In the genomic region with DNA sequence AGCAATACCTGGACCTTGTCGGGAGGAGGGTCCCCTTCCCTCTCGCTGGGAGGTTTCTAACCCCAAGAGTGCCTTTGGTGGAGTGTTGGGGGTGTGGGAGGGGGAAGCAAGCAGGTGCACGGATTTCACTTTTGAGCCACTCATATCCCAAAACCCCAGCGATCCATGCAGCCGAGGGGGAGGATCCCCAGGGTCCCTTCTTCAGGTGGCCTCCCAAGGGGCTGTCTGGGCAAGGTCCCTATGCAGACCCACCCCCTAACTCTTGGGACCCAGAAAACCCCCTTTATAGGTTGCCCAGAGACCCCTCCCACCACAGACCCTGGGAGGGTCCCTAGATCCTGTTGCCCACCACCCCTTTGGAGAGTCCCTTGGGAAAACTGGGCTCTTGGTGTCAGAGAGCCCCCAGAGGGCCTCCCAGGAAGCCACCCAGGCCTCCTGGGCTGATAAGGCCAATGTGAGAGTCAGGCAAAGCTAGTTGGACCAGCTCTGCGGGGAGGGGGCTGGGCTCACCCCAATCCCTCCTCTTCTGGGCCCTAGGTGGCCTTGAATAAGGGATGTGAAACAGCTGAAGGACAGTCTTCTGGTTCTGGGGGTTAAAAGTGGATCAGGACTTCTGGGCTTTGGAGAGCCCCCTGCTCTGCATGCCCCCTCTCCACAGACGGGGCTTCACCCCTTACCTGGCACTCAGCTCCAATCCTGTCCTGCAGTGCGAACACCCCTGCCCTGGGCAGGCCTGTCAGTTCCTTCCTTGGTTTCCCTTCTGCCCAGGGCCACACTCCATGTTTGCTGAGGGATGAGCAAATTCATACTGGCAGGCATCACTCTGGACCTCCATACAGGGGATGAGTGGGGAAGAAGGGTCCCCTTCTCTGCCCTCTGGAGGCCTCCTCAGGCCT, we compare ENCODE assay signal across 9 cellular contexts. TPM values are rescaled to one million over a fixed set of nuclear protein-coding genes. Genes with fewer than 3 reads are reported as not detected.
DNase-seq lines count a peak whose midpoint lies in the region; ATAC-seq and TF ChIP-seq lines count a peak whose summit lies in the region.
"Had no signal": no experiment of that assay in that cellular context is flagged by ENCODE, and none has a peak within 500 bp of the region (broad histone marks: within the 10 kb centered on the region; RNA-seq: fewer than 3 reads in every experiment).

No MANE protein-coding gene starts in this region.

- H3K36me3 ChIP-seq in cardiac muscle cell (no peaks in the 10 kb centered on the region), ectodermal cell (ENCODE audit: control insufficient read depth, insufficient read depth, low read length) (no peaks in the 10 kb centered on the region), muscle layer of duodenum (ENCODE audit: control insufficient read depth in 1 of 2, insufficient read depth in 2 of 2, low read length in 2 of 2) (no peaks in the 10 kb centered on the region), urinary bladder (ENCODE audit: insufficient read depth) (no peaks in the 10 kb centered on the region)

- H3K27me3 ChIP-seq in cardiac muscle cell (peaks cover 20% of the 10 kb centered on the region), ectodermal cell (ENCODE audit: control insufficient read depth, insufficient read depth, low read length, poor library complexity, severe bottlenecking) (peaks cover 73% of the 10 kb centered on the region), muscle layer of duodenum (ENCODE audit: low read depth, low read length) (no peaks in the 10 kb centered on the region)

- H3K4me1 ChIP-seq in cardiac muscle cell (ENCODE audit: low read depth) (peaks cover 5% of the 10 kb centered on the region), ectodermal cell (ENCODE audit: control insufficient read depth, insufficient read depth, low read length) (peaks cover 7% of the 10 kb centered on the region), muscle layer of duodenum (ENCODE audit: control insufficient read depth in 1 of 2, insufficient read depth in 2 of 2, low read length in 2 of 2) (peaks cover 9 to 25% of the 10 kb centered on the region in 2 donors), urinary bladder (ENCODE audit: insufficient read depth) (no peaks in the 10 kb centered on the region)

- H3K27ac ChIP-seq in cardiac muscle cell: no peak overlapping the region
- H3K27ac ChIP-seq in ectodermal cell (ENCODE audit: insufficient read depth, low read depth, low read length, poor library complexity, severe bottlenecking): no peak overlapping the region
- peak overlapping the region; percentile 51 for H3K27ac ChIP-seq in muscle layer of duodenum (ENCODE audit: low read length)
- H3K27ac ChIP-seq in urinary bladder (ENCODE audit: low read depth): peak overlapping the region; percentile 89

- ATAC-seq in Right ventricle myocardium inferior (no peak), GM21526 (IDR thresholded peaks at IDR 0.05; ENCODE audit: low FRiP score, unreplicated experiment) (no peak)

- H3K4me3 ChIP-seq in cardiac muscle cell (peak overlapping the region; percentile 46), ectodermal cell (ENCODE audit: insufficient read depth, low read depth, low read length) (peak overlapping the region; percentile 62), muscle layer of duodenum (ENCODE audit: low read depth in 1 of 2, low read length in 2 of 2) (peak overlapping the region; percentile 56 to 73), urinary bladder (ENCODE audit: low read depth, low read length) (peak overlapping the region; percentile 74)

- TF ChIP-seq CTCF in cardiac muscle cell (IDR thresholded peaks at IDR 0.05; ENCODE audit: low read depth, low read length): no peak

- DNase-seq in cardiac muscle cell (ENCODE audit: low read depth in 1 of 2, low spot score in 1 of 2) (no peak), Right ventricle myocardium inferior (ENCODE audit: missing footprints) (no peak), NCI-H1092 (lab: John Stamatoyannopoulos, UW) (no peak), NCI-H345 treated with DMSO at 0.1 percent for 48 hours (lab: John Stamatoyannopoulos, UW; ENCODE audit: unreplicated experiment) (no peak)

- H3K9me3 ChIP-seq in cardiac muscle cell (ENCODE audit: low read depth): no peaks in the 10 kb centered on the region
- no peaks in the 10 kb centered on the region for H3K9me3 ChIP-seq in ectodermal cell (ENCODE audit: control insufficient read depth, low read length)
- H3K9me3 ChIP-seq in muscle layer of duodenum (ENCODE audit: control insufficient read depth in 1 of 2, low read length in 2 of 2): no peaks in the 10 kb centered on the region

- WGBS in ectodermal cell, 2 experiments: 57 to 63% methylated on average over 8 of the region's 8 CpGs
- 37% methylated on average over 8 of the region's 8 CpGs for WGBS in urinary bladder

- intact Hi-C loops in Right ventricle myocardium inferior (cut with DNase I): no loop called here

RNA-seq across cellular contexts. Expression of a gene that starts 0.9 kb away (rescaled TPM):
- 28.2 and 29.1 TPM in 2 replicates for total RNA-seq in cardiac muscle cell
- polyA plus RNA-seq in cardiac muscle cell: 21.0 and 26.4 TPM in 2 replicates
- total RNA-seq in Right ventricle myocardium inferior: 10.7 TPM
- 29.4 TPM for polyA plus RNA-seq in ectodermal cell (2013, experiment 1 of 4)
- polyA plus RNA-seq in ectodermal cell (2013, experiment 2 of 4): 27.7 TPM
- polyA plus RNA-seq in ectodermal cell (2013, experiment 3 of 4): 31.8 TPM
- 33.0 TPM for polyA plus RNA-seq in ectodermal cell (2013, experiment 4 of 4)
- 14.6 TPM for total RNA-seq in urinary bladder
- 34.9 TPM for polyA plus RNA-seq in urinary bladder

RNA-seq across cellular contexts. Expression of a gene that starts 8.6 kb away (rescaled TPM):
- total RNA-seq in cardiac muscle cell (0.11 and 0.15 TPM in 2 replicates), Right ventricle myocardium inferior (0.08 TPM), urinary bladder (0.42 TPM)
- polyA plus RNA-seq in cardiac muscle cell (0.57 TPM in 1 of 2 replicates, not detected in the other), urinary bladder (0.29 TPM)
- 3.1 TPM for polyA plus RNA-seq in ectodermal cell (2013, experiment 1 of 4)
- polyA plus RNA-seq in ectodermal cell (2013, experiment 2 of 4): 2.9 TPM
- 3.4 TPM for polyA plus RNA-seq in ectodermal cell (2013, experiment 3 of 4)
- 3.3 TPM for polyA plus RNA-seq in ectodermal cell (2013, experiment 4 of 4)
- total RNA-seq: Daoy had no signal

RNA-seq across cellular contexts. Expression of a gene that starts 39.8 kb away (rescaled TPM):
- total RNA-seq in cardiac muscle cell (2.5 and 3.4 TPM in 2 replicates), Right ventricle myocardium inferior (4.4 TPM), urinary bladder (16.0 TPM)
- polyA plus RNA-seq in cardiac muscle cell (0.75 and 2.1 TPM in 2 replicates), urinary bladder (17.5 TPM)
- polyA plus RNA-seq in ectodermal cell (2013, experiment 1 of 4): 4.8 TPM
- 5.6 TPM for polyA plus RNA-seq in ectodermal cell (2013, experiment 2 of 4)
- polyA plus RNA-seq in ectodermal cell (2013, experiment 3 of 4): 3.4 TPM
- 5.2 TPM for polyA plus RNA-seq in ectodermal cell (2013, experiment 4 of 4)

Comparison
In these comparisons a context has a peak if more than half of its experiments do, and no peak if none do; other contexts are left out.
1. H3K27ac ChIP-seq: peak in muscle layer of duodenum (single experiment) and urinary bladder (single experiment); none in cardiac muscle cell (single experiment) and ectodermal cell (single experiment).
2. Peak in every context shown above with its lines, with median percentiles within 50 percentile points of each other: H3K4me3 ChIP-seq.